Comparison of ENCODE assay signal across 1 cellular context in genomic region chr14:96811265-96811664, GRCh38.
TF ChIP-seq lines count a peak whose summit lies in the region.

No MANE protein-coding gene starts in this region.

TF ChIP-seq in GM23338, 12 proteins besides CTCF, POLR2A, EP300 and RAD21 (continued from another document):
- TF ChIP-seq, protein P1, sequence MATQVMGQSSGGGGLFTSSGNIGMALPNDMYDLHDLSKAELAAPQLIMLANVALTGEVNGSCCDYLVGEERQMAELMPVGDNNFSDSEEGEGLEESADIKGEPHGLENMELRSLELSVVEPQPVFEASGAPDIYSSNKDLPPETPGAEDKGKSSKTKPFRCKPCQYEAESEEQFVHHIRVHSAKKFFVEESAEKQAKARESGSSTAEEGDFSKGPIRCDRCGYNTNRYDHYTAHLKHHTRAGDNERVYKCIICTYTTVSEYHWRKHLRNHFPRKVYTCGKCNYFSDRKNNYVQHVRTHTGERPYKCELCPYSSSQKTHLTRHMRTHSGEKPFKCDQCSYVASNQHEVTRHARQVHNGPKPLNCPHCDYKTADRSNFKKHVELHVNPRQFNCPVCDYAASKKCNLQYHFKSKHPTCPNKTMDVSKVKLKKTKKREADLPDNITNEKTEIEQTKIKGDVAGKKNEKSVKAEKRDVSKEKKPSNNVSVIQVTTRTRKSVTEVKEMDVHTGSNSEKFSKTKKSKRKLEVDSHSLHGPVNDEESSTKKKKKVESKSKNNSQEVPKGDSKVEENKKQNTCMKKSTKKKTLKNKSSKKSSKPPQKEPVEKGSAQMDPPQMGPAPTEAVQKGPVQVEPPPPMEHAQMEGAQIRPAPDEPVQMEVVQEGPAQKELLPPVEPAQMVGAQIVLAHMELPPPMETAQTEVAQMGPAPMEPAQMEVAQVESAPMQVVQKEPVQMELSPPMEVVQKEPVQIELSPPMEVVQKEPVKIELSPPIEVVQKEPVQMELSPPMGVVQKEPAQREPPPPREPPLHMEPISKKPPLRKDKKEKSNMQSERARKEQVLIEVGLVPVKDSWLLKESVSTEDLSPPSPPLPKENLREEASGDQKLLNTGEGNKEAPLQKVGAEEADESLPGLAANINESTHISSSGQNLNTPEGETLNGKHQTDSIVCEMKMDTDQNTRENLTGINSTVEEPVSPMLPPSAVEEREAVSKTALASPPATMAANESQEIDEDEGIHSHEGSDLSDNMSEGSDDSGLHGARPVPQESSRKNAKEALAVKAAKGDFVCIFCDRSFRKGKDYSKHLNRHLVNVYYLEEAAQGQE (IDR thresholded peaks at IDR 0.05; ENCODE audit: unreplicated experiment), result no peak
